15 cellular contexts compared by ENCODE assay signal in the genomic region with DNA sequence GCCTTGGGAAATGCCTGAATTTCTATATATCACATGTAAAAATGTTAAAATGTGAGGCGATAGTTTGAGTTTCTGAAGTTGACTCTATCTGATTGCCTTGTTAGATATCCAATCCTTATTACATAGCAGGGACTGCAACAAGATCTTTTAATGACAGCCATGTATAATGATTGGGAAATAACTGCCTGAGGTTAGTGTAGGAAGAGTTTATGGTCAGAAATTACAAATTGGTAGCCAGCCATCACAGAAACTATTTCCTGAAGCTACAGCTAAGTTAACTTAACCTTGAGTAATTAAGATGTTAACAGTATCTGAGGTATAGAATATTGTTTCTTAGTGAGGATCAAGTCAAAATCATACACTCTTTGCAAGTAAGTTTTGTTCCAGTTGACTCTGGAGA. TPM values are rescaled to one million over a fixed set of nuclear protein-coding genes. Genes with fewer than 3 reads are reported as not detected.
DNase-seq lines count a peak whose midpoint lies in the region; ATAC-seq and TF ChIP-seq lines count a peak whose summit lies in the region.
"Had no signal": no experiment of that assay in that cellular context is flagged by ENCODE, and none has a peak within 500 bp of the region (broad histone marks: within the 10 kb centered on the region; RNA-seq: fewer than 3 reads in every experiment).

No MANE protein-coding gene starts in this region.

- H3K27ac Mint-ChIP-seq in stimulated activated naive CD8-positive, alpha-beta T cell treated with anti-CD3 and anti-CD28 coated beads, Interleukin-15, amount 100 ng/mL, for 72 hours = peak overlapping the region; percentile 33 to 74
- H3K27ac Mint-ChIP-seq: activated CD4-positive, alpha-beta T cell treated with anti-CD3 and anti-CD28 coated beads, Interleukin-2, amount 10 ng/mL, durations not matched to agents 24 days and 14 days; H9 had no signal

- H3K27ac ChIP-seq in hepatocyte (peak overlapping the region; percentile 18), transverse colon (no peak overlapping the region)

- no peak for TF ChIP-seq EP300 in transverse colon (IDR thresholded peaks at IDR 0.05; ENCODE audit: low read depth)

- H3K9me3 ChIP-seq in hepatocyte (ENCODE audit: low read depth) (no peaks in the 10 kb centered on the region), transverse colon (no peaks in the 10 kb centered on the region)
- H3K9me3 ChIP-seq: thoracic aorta had no signal

- H3K79me2 ChIP-seq in hepatocyte = no peaks in the 10 kb centered on the region

- H3K4me2 ChIP-seq in hepatocyte = no peak overlapping the region

- no peaks in the 10 kb centered on the region for H3K27me3 Mint-ChIP-seq in stimulated activated naive CD8-positive, alpha-beta T cell treated with anti-CD3 and anti-CD28 coated beads, Interleukin-15, amount 100 ng/mL, for 72 hours
- H3K27me3 Mint-ChIP-seq: activated CD4-positive, alpha-beta T cell treated with anti-CD3 and anti-CD28 coated beads, Interleukin-2, amount 10 ng/mL, durations not matched to agents 24 days and 14 days had no signal

- ATAC-seq in stimulated activated naive CD8-positive, alpha-beta T cell treated with anti-CD3 and anti-CD28 coated beads, Interleukin-15, amount 100 ng/mL, for 72 hours = no peak
- ATAC-seq in stimulated activated naive CD8-positive, alpha-beta T cell treated with anti-CD3 and anti-CD28 coated beads, Interleukin-15, Interleukin-2, amounts not matched to agents 100 U/mL and 50 U/mL, for 24 hours = no peak
- ATAC-seq in GM21360 (IDR thresholded peaks at IDR 0.05; ENCODE audit: unreplicated experiment) (no peak), GM18517 (IDR thresholded peaks at IDR 0.05; ENCODE audit: unreplicated experiment) (no peak)

- H3K4me3 ChIP-seq in hepatocyte (no peak overlapping the region), transverse colon (no peak overlapping the region)
- H3K4me3 ChIP-seq: thoracic aorta had no signal

- no peak for DNase-seq in stimulated activated naive CD8-positive, alpha-beta T cell treated with anti-CD3 and anti-CD28 coated beads, Interleukin-15, amount 100 ng/mL, for 72 hours
- DNase-seq in stimulated activated naive CD8-positive, alpha-beta T cell treated with anti-CD3 and anti-CD28 coated beads, Interleukin-15, Interleukin-2, amounts not matched to agents 100 U/mL and 50 U/mL, for 24 hours = no peak
- DNase-seq in RPMI7951 (ENCODE audit: low read depth) (peak; percentile 50), hepatocyte (ENCODE audit: low spot score) (no peak), transverse colon (no peak), globus pallidus (ENCODE audit: low spot score) (no peak)
- DNase-seq: activated CD4-positive, alpha-beta T cell treated with anti-CD3 and anti-CD28 coated beads, Interleukin-2, amount 10 ng/mL, durations not matched to agents 24 days and 14 days; activated T-cell treated with anti-CD3 and anti-CD28 coated beads for 4 hours; H9; kidney glomerular epithelial cell; NCI-H1105; T1000 had no signal

- H3K36me3 ChIP-seq in hepatocyte (replicated peaks; ENCODE audit: insufficient read depth, low read depth) = no peaks in the 10 kb centered on the region
- H3K36me3 ChIP-seq in transverse colon = peaks cover 0 to 11% (median 0%) of the 10 kb centered on the region in 4 donors
- H3K36me3 ChIP-seq: thoracic aorta had no signal

- in situ Hi-C loops in transverse colon (cut with MboI; ENCODE audit: low pct_ligation_motif_present in 1 of 4, low pct_unique_long_range_greater_than_20kb in 1 of 4, low sequenced_read_pairs in 3 of 4) = no loop called here

- no peaks in the 10 kb centered on the region for H3K9me2 ChIP-seq in hepatocyte (replicated peaks; ENCODE audit: insufficient read depth)

- H3K4me1 Mint-ChIP-seq in stimulated activated naive CD8-positive, alpha-beta T cell treated with anti-CD3 and anti-CD28 coated beads, Interleukin-15, amount 100 ng/mL, for 72 hours = peaks cover 9% of the 10 kb centered on the region
- H3K4me1 Mint-ChIP-seq: H9 had no signal

- no peak overlapping the region for H3K4me3 Mint-ChIP-seq in stimulated activated naive CD8-positive, alpha-beta T cell treated with anti-CD3 and anti-CD28 coated beads, Interleukin-15, amount 100 ng/mL, for 72 hours
- H3K4me3 Mint-ChIP-seq: activated CD4-positive, alpha-beta T cell treated with anti-CD3 and anti-CD28 coated beads, Interleukin-2, amount 10 ng/mL, durations not matched to agents 24 days and 14 days; H9 had no signal

- no peak for TF ChIP-seq CTCF in hepatocyte (IDR thresholded peaks at IDR 0.05; ENCODE audit: poor library complexity)
- no peak for TF ChIP-seq CTCF in transverse colon (IDR thresholded peaks at IDR 0.05)

- intact Hi-C loops in transverse colon (cut with DNase I; ENCODE audit: low total_unique reads) = no loop called here

- no peaks in the 10 kb centered on the region for H3K9me3 Mint-ChIP-seq in stimulated activated naive CD8-positive, alpha-beta T cell treated with anti-CD3 and anti-CD28 coated beads, Interleukin-15, amount 100 ng/mL, for 72 hours
- H3K9me3 Mint-ChIP-seq: H9 had no signal

- WGBS in hepatocyte (ENCODE audit: low lambda C conversion rate, missing lambda C conversion rate) = 92% methylated on average over 1 of the region's 1 CpG
- WGBS in transverse colon (ENCODE audit: low coverage in 1 of 2), 2 donors = 97 to 100% methylated on average over 1 of the region's 1 CpG

- TF ChIP-seq POLR2A in transverse colon (IDR thresholded peaks at IDR 0.05) = no peak

- H3K4me1 ChIP-seq in hepatocyte (ENCODE audit: insufficient read depth) = peaks cover 8% of the 10 kb centered on the region
- peaks cover 0 to 3% (median 0%) of the 10 kb centered on the region in 4 donors for H3K4me1 ChIP-seq in transverse colon

- no peaks in the 10 kb centered on the region for H4K20me1 ChIP-seq in hepatocyte (ENCODE audit: insufficient read depth, poor library complexity, severe bottlenecking)

- H3K27me3 ChIP-seq in hepatocyte (no peaks in the 10 kb centered on the region), transverse colon (no peaks in the 10 kb centered on the region)

- H2AFZ ChIP-seq in hepatocyte = no peak overlapping the region

RNA-seq across cellular contexts. Expression of gene AKIRIN2, which starts 41.0 kb away (rescaled TPM):
- total RNA-seq in RPMI7951 (2014; rRNA removed; shearing (Covaris generic)) = 14.1 and 17.3 TPM in 2 replicates
- total RNA-seq in hepatocyte (12.7 and 24.2 TPM in 2 replicates), transverse colon (10 to 100 TPM; 16.3 to 44.9 (median 20.7) TPM)
- polyA plus RNA-seq in hepatocyte = 39.9 and 49.6 TPM in 2 replicates
